ENCODE assay signal across 21 cellular contexts in the genomic region with DNA sequence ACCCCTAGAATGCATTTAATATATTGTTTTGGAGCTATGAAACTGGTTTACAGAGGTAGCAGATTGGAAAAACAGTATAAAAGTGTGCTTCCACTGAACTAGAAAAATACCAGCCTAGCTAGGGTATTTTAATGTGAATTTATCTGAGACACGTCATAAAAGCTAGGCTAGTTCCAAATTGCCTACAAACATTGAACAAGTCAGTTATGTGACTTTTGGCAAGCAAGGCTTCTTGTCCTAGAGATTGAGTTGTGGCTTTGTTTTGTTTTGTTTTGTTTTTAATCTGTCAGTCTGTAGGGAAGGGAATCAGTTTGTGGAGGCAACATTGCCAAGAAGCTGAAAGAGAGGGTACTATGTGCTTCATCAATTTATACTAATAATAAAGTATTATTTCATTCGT. TPM values are rescaled to one million over a fixed set of nuclear protein-coding genes. Genes with fewer than 3 reads are reported as not detected.
DNase-seq lines count a peak whose midpoint lies in the region; ATAC-seq, FAIRE-seq and TF ChIP-seq lines count a peak whose summit lies in the region.
"Had no signal": no experiment of that assay in that cellular context is flagged by ENCODE, and none has a peak within 500 bp of the region (broad histone marks: within the 10 kb centered on the region; RNA-seq: fewer than 3 reads in every experiment).

No MANE protein-coding gene starts in this region.

- 71 to 75% (median 75%) methylated on average over 2 of the region's 2 CpGs for WGBS in small intestine, 3 donors

- H3K27me3 Mint-ChIP-seq in nephron progenitor cell (ENCODE audit: low read depth, poor library complexity) = peaks cover 3% of the 10 kb centered on the region
- H3K27me3 Mint-ChIP-seq: B cell; CD4-positive, alpha-beta memory T cell had no signal

- H3K4me3 ChIP-seq in small intestine (ENCODE audit: low read depth in 1 of 2, low read length in 2 of 2) = no peak overlapping the region
- H3K4me3 ChIP-seq: GM12878 had no signal

- TF ChIP-seq CTCF in nephron progenitor cell (IDR thresholded peaks at IDR 0.05) = no peak

- H3K4me3 Mint-ChIP-seq in nephron progenitor cell = no peak overlapping the region
- H3K4me3 Mint-ChIP-seq: B cell; CD4-positive, alpha-beta memory T cell; HFFc6 had no signal

- H3K27ac ChIP-seq in cingulate gyrus (ENCODE audit: low read depth, low read length) (peak overlapping the region; percentile 78), substantia nigra (ENCODE audit: low read depth, low read length, poor library complexity, severe bottlenecking) (peak overlapping the region; percentile 68), small intestine (ENCODE audit: low read depth in 1 of 2, low read length in 1 of 2) (no peak overlapping the region)

- peaks cover 23% of the 10 kb centered on the region for H3K36me3 Mint-ChIP-seq in nephron progenitor cell (ENCODE audit: low read depth)

- no peaks in the 10 kb centered on the region for H3K36me3 ChIP-seq in small intestine (ENCODE audit: control insufficient read depth in 2 of 2, insufficient read depth in 2 of 2, low read length in 2 of 2)

- H3K4me1 Mint-ChIP-seq in nephron progenitor cell = peaks cover 5% of the 10 kb centered on the region

- FAIRE-seq in small intestine (lab: Jason Lieb, UNC) = no peak
- FAIRE-seq: GM12878 had no signal

- DNase-seq in M059J (ENCODE audit: low read depth) (peak; percentile 9), nephron progenitor cell (no peak), substantia nigra (lab: John Stamatoyannopoulos, UW) (no peak), small intestine (no peak), NCI-H82 (lab: John Stamatoyannopoulos, UW) (no peak), NOMO-1 (lab: John Stamatoyannopoulos, UW; ENCODE audit: unreplicated experiment in 2 of 2) (no peak)
- DNase-seq: ACHN; CD4-positive, alpha-beta memory T cell; DMS79; GOT3; HFFc6; MM.1S; NCI-H1105 treated with DMSO at 0.1 percent for 48 hours; NCI-H1930; NCI-H2171; NCI-H510A; RPMI8226 had no signal

- ATAC-seq in GM18520 (IDR thresholded peaks at IDR 0.05; ENCODE audit: unreplicated experiment) = no peak
- ATAC-seq: GM12878 had no signal

- no peaks in the 10 kb centered on the region for H3K9me3 ChIP-seq in small intestine (ENCODE audit: control insufficient read depth, low read depth)

- H3K27me3 ChIP-seq in small intestine (ENCODE audit: control insufficient read depth in 2 of 2, insufficient read depth in 2 of 2, low read length in 2 of 2) = no peaks in the 10 kb centered on the region

- H3K27ac Mint-ChIP-seq in nephron progenitor cell = peak overlapping the region; percentile 58
- H3K27ac Mint-ChIP-seq: B cell, HFFc6 had no signal

- H3K9me3 Mint-ChIP-seq in nephron progenitor cell = peaks cover 9% of the 10 kb centered on the region
- H3K9me3 Mint-ChIP-seq: CD4-positive, alpha-beta memory T cell; HFFc6 had no signal

- H3K4me1 ChIP-seq in small intestine (ENCODE audit: control insufficient read depth in 2 of 2, insufficient read depth in 1 of 2, low read depth in 1 of 2, low read length in 1 of 2) = peaks cover 2% of the 10 kb centered on the region in 2 donors

RNA-seq across cellular contexts. Expression of gene RTN3, which starts 24.2 kb away (rescaled TPM):
- total RNA-seq in M059J (2014; rRNA removed; shearing (Covaris generic)) = 142 and 175 TPM in 2 replicates
- 10 to 100 TPM; 27.3 to 93.0 (median 46.1) TPM for polyA plus RNA-seq in small intestine

RNA-seq across cellular contexts. Expression of gene ATL3, which starts 34.4 kb away (rescaled TPM):
- total RNA-seq in M059J (2014; rRNA removed; shearing (Covaris generic)) = 51.3 and 80.4 TPM in 2 replicates
- polyA plus RNA-seq in small intestine = 10 to 100 TPM in 1 of 3 donors, 1 to 10 TPM in 2; 4.6 to 11.6 (median 7.2) TPM

Comparison
In these comparisons a context has a peak if more than half of its experiments do, and no peak if none do; other contexts are left out.
1. H3K27ac ChIP-seq: peak in cingulate gyrus (single experiment) and substantia nigra (single experiment); none in small intestine (0 of 2).